ENCODE assay signal across 8 cellular contexts in the genomic region with DNA sequence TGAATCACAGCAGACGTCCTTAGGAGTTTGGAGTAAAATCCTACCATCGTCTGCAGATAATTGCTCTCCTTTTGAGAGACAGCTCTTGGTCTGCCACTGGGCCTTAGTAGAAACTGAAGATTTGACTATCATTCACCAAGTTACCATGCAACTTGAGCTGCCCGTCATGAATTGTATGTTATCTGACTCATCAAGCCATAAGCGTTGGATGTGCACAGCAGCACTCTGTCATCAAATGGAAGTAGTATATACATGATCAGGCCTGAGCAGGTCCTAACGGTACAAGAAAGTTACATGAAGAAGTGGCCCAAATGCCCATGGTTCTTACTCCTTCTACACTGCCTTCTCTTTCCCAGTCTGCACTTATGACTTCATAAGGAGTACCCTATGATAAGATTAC.
"Had no signal": no experiment of that assay in that cellular context is flagged by ENCODE, and none has a peak within 500 bp of the region (broad histone marks: within the 10 kb centered on the region; RNA-seq: fewer than 3 reads in every experiment).

No MANE protein-coding gene starts in this region.

- FAIRE-seq: HepG2 had no signal

- H2AFZ ChIP-seq: GM23248 had no signal

- H3K36me3 Mint-ChIP-seq: IgD-negative memory B cell had no signal

- H3K9me3 Mint-ChIP-seq: IgD-negative memory B cell had no signal

- H3K4me3 Mint-ChIP-seq: HFFc6, IgD-negative memory B cell had no signal

- H3K27me3 Mint-ChIP-seq: IgD-negative memory B cell had no signal

- H3K4me1 Mint-ChIP-seq: IgD-negative memory B cell had no signal

- H3K27ac ChIP-seq: GM23248 had no signal

- H3K4me3 ChIP-seq: GM23248, HAP-1 had no signal

- H3K9ac ChIP-seq: GM23248 had no signal

- H3K36me3 ChIP-seq: HAP-1 had no signal

- ATAC-seq: HCT116, HepG2 had no signal

- H3K9me3 ChIP-seq: HAP-1 had no signal

- H3K4me1 ChIP-seq: HAP-1 had no signal

- H3K27ac Mint-ChIP-seq: HFFc6, IgD-negative memory B cell had no signal

- DNase-seq: GM23248, GOT3, H7, HFFc6 had no signal
